Comparison of ENCODE assay signal across 9 cellular contexts in the genomic region with DNA sequence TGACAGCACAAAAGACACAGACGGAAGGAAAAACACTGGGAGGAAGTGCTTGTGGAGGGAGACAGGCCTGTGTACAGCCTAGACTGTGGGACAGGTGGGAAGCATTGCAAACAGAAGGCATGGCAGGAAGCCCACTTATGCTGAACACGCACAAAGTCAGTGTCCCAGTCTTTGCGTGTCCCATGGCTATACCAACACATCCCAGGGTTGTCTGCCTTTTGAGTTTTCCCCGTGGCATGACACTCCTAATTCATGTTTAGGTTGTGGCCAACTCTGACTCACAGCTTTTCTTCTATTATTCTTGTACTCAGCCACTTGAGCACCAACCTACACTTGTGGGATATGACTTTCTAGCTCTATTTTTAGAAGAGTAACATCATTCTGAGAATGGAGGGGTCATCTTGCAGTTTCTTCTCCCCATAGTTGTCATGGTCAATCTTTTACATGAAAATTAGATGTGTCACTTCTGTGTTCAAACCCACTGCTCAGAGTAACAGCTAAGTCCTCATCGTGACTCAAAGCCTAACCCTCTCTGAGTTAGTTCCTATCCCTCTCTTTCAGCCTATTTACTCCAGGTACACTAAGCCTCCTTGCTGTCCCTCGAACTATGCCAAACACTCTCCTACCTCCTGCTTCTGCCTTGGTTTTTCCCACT. TPM values are rescaled to one million over a fixed set of nuclear protein-coding genes. Genes with fewer than 3 reads are reported as not detected.
DNase-seq lines count a peak whose midpoint lies in the region; ATAC-seq and TF ChIP-seq lines count a peak whose summit lies in the region.
"Had no signal": no experiment of that assay in that cellular context is flagged by ENCODE, and none has a peak within 500 bp of the region (broad histone marks: within the 10 kb centered on the region; RNA-seq: fewer than 3 reads in every experiment).

No MANE protein-coding gene starts in this region.

- no peaks in the 10 kb centered on the region for H3K27me3 ChIP-seq in endodermal cell (ENCODE audit: control insufficient read depth, insufficient read depth, low read length, poor library complexity, severe bottlenecking)

- 81 to 89% methylated on average over 5 to 6 of the region's 6 CpGs for WGBS in endodermal cell (ENCODE audit: insufficient coverage in 1 of 2, insufficient read length in 1 of 2), 2 experiments

- peaks cover 10% of the 10 kb centered on the region for H3K9me3 ChIP-seq in endodermal cell (ENCODE audit: control insufficient read depth, low read length)

- peaks cover 4% of the 10 kb centered on the region for H3K4me1 ChIP-seq in endodermal cell (ENCODE audit: control insufficient read depth, insufficient read depth, low read length)

- H3K4me3 ChIP-seq in endodermal cell (ENCODE audit: low read length) = no peak overlapping the region

- H3K36me3 Mint-ChIP-seq in endodermal cell (ENCODE audit: low read depth) = no peaks in the 10 kb centered on the region
- H3K36me3 Mint-ChIP-seq: mesothelial cell of epicardium had no signal

- H3K27ac ChIP-seq in endodermal cell (ENCODE audit: low read depth, low read length) = no peak overlapping the region

- no peak overlapping the region for H3K9ac ChIP-seq in endodermal cell (ENCODE audit: extremely low read depth, low read length, poor library complexity, severe bottlenecking)

- peaks cover 9% of the 10 kb centered on the region for H3K27me3 Mint-ChIP-seq in endodermal cell (ENCODE audit: insufficient read depth)

- peaks cover 16% of the 10 kb centered on the region for H3K9me3 Mint-ChIP-seq in endodermal cell

- H3K4me3 Mint-ChIP-seq in endodermal cell = no peak overlapping the region
- H3K4me3 Mint-ChIP-seq: mesothelial cell of epicardium had no signal

- TF ChIP-seq CTCF in endodermal cell (conservative IDR thresholded peaks at IDR 0.05) = no peak

- peaks cover 5% of the 10 kb centered on the region for H3K4me1 Mint-ChIP-seq in endodermal cell
- H3K4me1 Mint-ChIP-seq: mesothelial cell of epicardium had no signal

- peak; percentile 82 for ATAC-seq in GM18909 (IDR thresholded peaks at IDR 0.05; ENCODE audit: poor library complexity, unreplicated experiment)
- peak; percentile 81 for ATAC-seq in GM21576 (IDR thresholded peaks at IDR 0.05; ENCODE audit: unreplicated experiment)
- peak; percentile 86 for ATAC-seq in HG03442 (IDR thresholded peaks at IDR 0.05; ENCODE audit: unreplicated experiment)

- DNase-seq in myocyte (ENCODE audit: low read depth) (peak; percentile 61), endodermal cell (no peak), NCI-H2081 treated with DMSO at 0.1 percent for 48 hours (lab: John Stamatoyannopoulos, UW) (no peak), cerebellar nuclear complex (lab: John Stamatoyannopoulos, UW) (no peak)
- DNase-seq: NCI-H510A treated with DMSO at 0.1 percent for 48 hours had no signal

- H3K27ac Mint-ChIP-seq in endodermal cell = no peak overlapping the region
- H3K27ac Mint-ChIP-seq: mesothelial cell of epicardium had no signal

- no peaks in the 10 kb centered on the region for H3K36me3 ChIP-seq in endodermal cell (ENCODE audit: control insufficient read depth, insufficient read depth, low read length)

RNA-seq across cellular contexts. Expression of a gene that starts 27.5 kb away (rescaled TPM):
- total RNA-seq in myocyte = not detected in 2 replicates
- 0.04 TPM for polyA plus RNA-seq in myocyte (2012)
- total RNA-seq in endodermal cell = under 1 TPM; 0.18 to 0.91 TPM
- polyA plus RNA-seq in endodermal cell (2013, experiment 1 of 2) = 13.1 TPM
- polyA plus RNA-seq in endodermal cell (2013, experiment 2 of 2) = 12.8 TPM

RNA-seq across cellular contexts. Expression of a gene that starts 30.1 kb away (rescaled TPM):
- 0.19 and 1.2 TPM in 2 replicates for total RNA-seq in myocyte
- polyA plus RNA-seq in myocyte (2012) = 0.25 TPM
- 1 to 10 TPM in 1 of 2 donors, under 1 TPM in 1; 0.66 to 1.2 TPM for total RNA-seq in endodermal cell
- 1.4 TPM for polyA plus RNA-seq in endodermal cell (2013, experiment 1 of 2)
- polyA plus RNA-seq in endodermal cell (2013, experiment 2 of 2) = 1.1 TPM

RNA-seq across cellular contexts. Expression of a gene that starts 38.5 kb away (rescaled TPM):
- total RNA-seq in myocyte (10.0 and 10.2 TPM in 2 replicates), endodermal cell (100 to 1,000 TPM; 203 to 209 TPM)
- 18.9 TPM for polyA plus RNA-seq in myocyte (2012)
- 85.8 TPM for polyA plus RNA-seq in endodermal cell (2013, experiment 1 of 2)
- 69.8 TPM for polyA plus RNA-seq in endodermal cell (2013, experiment 2 of 2)

RNA-seq across cellular contexts. Expression of a gene that starts 50.0 kb away (rescaled TPM):
- 31.6 and 42.1 TPM in 2 replicates for total RNA-seq in myocyte
- polyA plus RNA-seq in myocyte (2012) = 30.8 TPM
- 10 to 100 TPM; 13.0 to 17.0 TPM for total RNA-seq in endodermal cell
- 17.3 TPM for polyA plus RNA-seq in endodermal cell (2013, experiment 1 of 2)
- 15.7 TPM for polyA plus RNA-seq in endodermal cell (2013, experiment 2 of 2)

RNA-seq across cellular contexts. Expression of a gene that starts 54.5 kb away (rescaled TPM):
- total RNA-seq in myocyte (0.05 and 0.31 TPM in 2 replicates), endodermal cell (10 to 100 TPM; 12.8 to 15.4 TPM)
- 1.9 TPM for polyA plus RNA-seq in myocyte (2012)
- polyA plus RNA-seq in endodermal cell (2013, experiment 1 of 2) = 15.2 TPM
- 13.2 TPM for polyA plus RNA-seq in endodermal cell (2013, experiment 2 of 2)

Comparison
In these comparisons a context has a peak if more than half of its experiments do, and no peak if none do; other contexts are left out.
1. RNA of a gene that starts 38.5 kb away (total RNA-seq): 203 to 209 TPM in endodermal cell; 10.0 to 10.2 TPM in myocyte; every median in the first group is over 10 times any median in the second.
2. Peak in every context shown above with its lines, with median percentiles within 50 percentile points of each other: ATAC-seq.